ENCODE assay signal across 1 cellular context in the genomic region with DNA sequence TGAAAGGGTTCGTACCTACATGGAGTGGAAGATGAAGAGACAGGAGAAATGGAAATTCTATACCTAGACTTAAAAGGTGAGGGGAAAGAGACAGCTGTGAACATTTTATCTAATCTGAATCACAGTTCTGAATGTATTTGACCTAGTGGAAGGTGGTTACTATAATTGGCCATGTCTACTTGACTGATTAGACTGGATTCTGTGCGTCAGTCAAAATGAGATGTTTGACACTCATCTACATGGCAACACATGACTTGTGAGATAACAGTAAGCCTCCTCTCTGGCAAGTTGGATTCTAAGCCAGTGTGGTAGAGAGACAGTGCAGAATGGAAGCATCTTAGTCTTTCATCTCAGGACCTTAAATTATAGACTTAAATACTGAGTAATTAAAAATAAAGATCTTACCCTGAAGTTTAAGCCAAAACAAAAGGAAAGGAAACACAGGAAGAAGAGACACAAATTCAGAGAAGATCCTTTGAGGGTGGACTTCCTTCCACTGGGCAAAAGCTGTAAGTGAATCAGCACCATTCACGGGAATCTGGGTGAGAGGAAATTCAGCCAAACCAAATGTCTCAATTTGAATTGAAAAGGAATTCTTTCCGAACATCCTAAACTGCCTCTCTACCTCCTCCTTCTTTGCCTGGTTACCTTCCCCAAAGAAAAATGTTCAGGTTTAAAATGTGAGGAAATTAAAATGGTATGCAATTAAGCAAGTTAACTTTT.
TF ChIP-seq lines count a peak whose summit lies in the region.

No MANE protein-coding gene starts in this region.

TF ChIP-seq in IMR-90, 13 proteins besides CTCF, POLR2A, EP300 and RAD21 (continued from another document):
- TF ChIP-seq BHLHE40 (IDR thresholded peaks at IDR 0.05; ENCODE audit: low read depth, low read length) (no peak), CHD1 (IDR thresholded peaks at IDR 0.05; ENCODE audit: low read depth, low read length) (no peak), FOS (IDR thresholded peaks at IDR 0.05; ENCODE audit: low read depth, low read length) (no peak), RFX5 (IDR thresholded peaks at IDR 0.05; ENCODE audit: low read depth, low read length) (no peak), CEBPB (IDR thresholded peaks at IDR 0.05; ENCODE audit: low read depth, low read length) (no peak)
